7 cellular contexts compared by ENCODE assay signal in the genomic region with DNA sequence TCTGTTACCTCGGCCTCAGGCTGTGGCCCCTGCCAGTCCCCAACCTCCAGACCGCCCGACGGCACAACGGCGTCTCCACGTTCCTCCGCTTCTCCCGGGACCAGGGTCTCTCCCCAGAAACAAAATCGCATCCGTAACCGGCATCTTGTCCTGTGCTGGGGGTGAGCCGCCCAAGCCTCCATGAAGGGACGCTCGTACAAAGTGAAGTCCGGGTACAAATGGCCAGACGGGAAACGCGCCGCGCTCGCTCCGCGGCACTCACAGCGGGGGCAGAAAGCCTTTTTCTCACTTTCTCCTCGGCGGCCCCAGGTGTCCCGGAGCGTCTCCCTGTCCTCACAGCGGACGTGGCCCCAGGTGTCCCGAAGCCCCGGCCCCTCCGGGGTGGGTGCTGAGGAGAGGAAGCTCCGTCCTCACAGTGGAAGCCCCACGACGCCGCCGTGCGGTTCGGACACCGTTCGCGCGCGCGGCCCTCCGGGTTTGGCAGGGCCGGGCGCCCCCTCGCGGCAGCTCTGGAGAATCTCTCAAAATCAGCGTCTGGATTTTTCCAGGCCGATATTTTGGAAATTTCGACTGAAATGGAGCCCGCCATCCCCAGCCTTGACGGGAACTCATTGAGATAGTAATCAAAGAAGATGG. TPM values are rescaled to one million over a fixed set of nuclear protein-coding genes. Genes with fewer than 3 reads are reported as not detected.
"Had no signal": no experiment of that assay in that cellular context is flagged by ENCODE, and none has a peak within 500 bp of the region (broad histone marks: within the 10 kb centered on the region; RNA-seq: fewer than 3 reads in every experiment).

No MANE protein-coding gene starts in this region.

RNA-seq across cellular contexts. Expression of a gene that starts 26.2 kb away (rescaled TPM):
- total RNA-seq: esophagus muscularis mucosa, kidney, left cardiac atrium, left ventricle myocardium superior, lung, occipital lobe, renal cortical epithelial cell had no signal
